8 cellular contexts compared by ENCODE assay signal in the genomic region with DNA sequence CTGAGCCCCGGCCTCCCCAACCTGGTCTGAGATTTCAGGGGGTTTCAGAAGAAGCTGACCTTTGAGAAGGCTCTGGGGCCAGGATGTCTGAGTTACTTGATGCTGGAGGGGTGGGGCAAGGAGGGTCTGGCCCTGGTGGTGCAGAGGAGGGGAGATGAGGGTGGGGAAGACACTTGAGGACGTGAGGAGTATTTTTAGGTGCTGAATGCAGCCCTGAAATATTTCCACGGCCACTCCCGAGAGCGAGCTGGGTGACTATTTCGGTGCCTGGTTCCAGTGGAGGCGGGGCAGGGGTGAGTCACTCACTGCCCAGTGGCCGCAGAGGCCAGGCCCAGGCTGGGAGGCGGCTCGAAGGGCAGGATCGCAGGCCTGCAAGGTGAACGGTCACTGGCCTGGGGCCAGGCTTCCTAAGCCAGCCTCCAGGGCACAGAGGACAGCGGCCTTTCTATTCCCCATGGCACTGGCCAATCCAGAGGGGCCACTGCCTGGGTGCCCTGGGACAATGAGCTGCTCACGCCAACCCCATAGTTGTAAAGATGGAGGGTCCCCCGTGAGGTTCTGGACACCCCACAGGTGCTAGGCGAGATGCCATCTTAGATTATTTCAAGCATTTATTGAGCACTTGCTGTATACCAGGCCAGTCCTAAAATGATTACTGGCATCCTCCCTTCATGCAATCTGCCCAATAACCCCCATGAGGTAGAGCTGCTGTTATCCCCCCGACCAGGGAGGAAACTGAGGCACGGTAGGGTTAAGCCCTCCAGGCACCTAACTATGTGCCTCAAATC. TPM values are rescaled to one million over a fixed set of nuclear protein-coding genes. Genes with fewer than 3 reads are reported as not detected.
DNase-seq lines count a peak whose midpoint lies in the region; ATAC-seq and TF ChIP-seq lines count a peak whose summit lies in the region.

No MANE protein-coding gene starts in this region.

- no peaks in the 10 kb centered on the region for H3K9me3 ChIP-seq in HCT116 (ENCODE audit: control insufficient read depth in 1 of 2, insufficient read depth in 1 of 2, low read depth in 1 of 2, low read length in 2 of 2)
- H3K9me3 ChIP-seq in smooth muscle cell (replicated peaks; ENCODE audit: low read depth) = no peaks in the 10 kb centered on the region

- peak overlapping the region; percentile 64 for H3K27ac Mint-ChIP-seq in activated T-helper 2 cell treated with anti-CD3 and anti-CD28 coated beads, Interferon-gamma antibody, Interleukin-2, Interleukin-4, amounts not matched to agents 10 μg/mL and 5 μg/mL and 100 μg/mL, durations not matched to agents 14 hours and 24 hours and 36 hours
- no peak overlapping the region for H3K27ac Mint-ChIP-seq in activated CD4-positive, alpha-beta T cell treated with anti-CD3 and anti-CD28 coated beads, Interleukin-2, amount 10 ng/mL, durations not matched to agents 7 days and 5 days

- peaks cover 34% of the 10 kb centered on the region for H3K4me1 Mint-ChIP-seq in activated T-helper 2 cell treated with anti-CD3 and anti-CD28 coated beads, Interferon-gamma antibody, Interleukin-2, Interleukin-4, amounts not matched to agents 10 μg/mL and 5 μg/mL and 100 μg/mL, durations not matched to agents 14 hours and 24 hours and 36 hours (ENCODE audit: low read depth)
- peaks cover 53% of the 10 kb centered on the region for H3K4me1 Mint-ChIP-seq in activated CD4-positive, alpha-beta T cell treated with anti-CD3 and anti-CD28 coated beads, Interleukin-2, amount 10 ng/mL, durations not matched to agents 7 days and 5 days

- peaks cover 58% of the 10 kb centered on the region for H3K36me3 Mint-ChIP-seq in activated T-helper 2 cell treated with anti-CD3 and anti-CD28 coated beads, Interferon-gamma antibody, Interleukin-2, Interleukin-4, amounts not matched to agents 10 μg/mL and 5 μg/mL and 100 μg/mL, durations not matched to agents 14 hours and 24 hours and 36 hours (ENCODE audit: low read depth)
- H3K36me3 Mint-ChIP-seq in activated CD4-positive, alpha-beta T cell treated with anti-CD3 and anti-CD28 coated beads, Interleukin-2, amount 10 ng/mL, durations not matched to agents 7 days and 5 days (ENCODE audit: low read depth) = peaks cover 17% of the 10 kb centered on the region

- no peak overlapping the region for H3K4me3 Mint-ChIP-seq in activated T-helper 2 cell treated with anti-CD3 and anti-CD28 coated beads, Interferon-gamma antibody, Interleukin-2, Interleukin-4, amounts not matched to agents 10 μg/mL and 5 μg/mL and 100 μg/mL, durations not matched to agents 14 hours and 24 hours and 36 hours (ENCODE audit: low read depth)
- no peak overlapping the region for H3K4me3 Mint-ChIP-seq in activated CD4-positive, alpha-beta T cell treated with anti-CD3 and anti-CD28 coated beads, Interleukin-2, amount 10 ng/mL, durations not matched to agents 7 days and 5 days

- WGBS in smooth muscle cell (ENCODE audit: low lambda C conversion rate) = 45% methylated on average over 17 of the region's 18 CpGs

- BruUV-seq in HCT116 (replicated peaks; lab: Mats Ljungman, UMichigan) = no TSS peak

- CTCF ChIA-PET in HCT116 (lab: Charles Lee) = interaction anchor here (1.8 kb wide), 1 partner anchor 22 kb away, joined by 8 read pairs; no protein-coding TSS in a partner anchor
- CTCF ChIA-PET in activated CD4-positive, alpha-beta T cell treated with anti-CD3 and anti-CD28 coated beads, Interleukin-2, amount 10 ng/mL, durations not matched to agents 7 days and 5 days (lab: Charles Lee) = interaction anchor here (1.8 to 7.8 kb wide), 3 partner anchors 9 to 21 kb away, joined by 9 to 98 read pairs (median 29); partner anchors contain the start of genes JUND and LSM4

- DNase-seq in HCT116 (ENCODE audit: low read depth, low spot score) (no peak), left cardiac atrium (peak; percentile 90), smooth muscle cell (lab: John Stamatoyannopoulos, UW; ENCODE audit: unreplicated experiment) (no peak), H4 (ENCODE audit: low spot score) (no peak), 8988T (no peak)
- DNase-seq in activated T-helper 2 cell treated with anti-CD3 and anti-CD28 coated beads, Interferon-gamma antibody, Interleukin-2, Interleukin-4, amounts not matched to agents 10 μg/mL and 5 μg/mL and 100 μg/mL, durations not matched to agents 14 hours and 24 hours and 36 hours (ENCODE audit: low spot score) = no peak
- DNase-seq in activated CD4-positive, alpha-beta T cell treated with anti-CD3 and anti-CD28 coated beads, Interleukin-2, amount 10 ng/mL, durations not matched to agents 7 days and 5 days = no peak

- no peak for TF ChIP-seq POLR2A in HCT116 (IDR thresholded peaks at IDR 0.05; ENCODE audit: borderline replicate concordance, extremely low read depth, insufficient read depth, insufficient read length)

- H3K27me3 ChIP-seq in HCT116 (ENCODE audit: insufficient read depth, low read length) (no peaks in the 10 kb centered on the region), smooth muscle cell (ENCODE audit: low read depth) (no peaks in the 10 kb centered on the region)

- no peak for TF ChIP-seq RAD21 in HCT116 (IDR thresholded peaks at IDR 0.05; ENCODE audit: low read depth)

- H3K9ac ChIP-seq in HCT116 (ENCODE audit: low read length) = peak overlapping the region; percentile 64
- no peak overlapping the region for H3K9ac ChIP-seq in smooth muscle cell (ENCODE audit: low read depth)

- intact Hi-C loops in HCT116 (cut with micrococcal nuclease) (no loop called here), left cardiac atrium (cut with DNase I) (no loop called here)
- intact Hi-C loops in activated T-helper 2 cell treated with anti-CD3 and anti-CD28 coated beads, Interferon-gamma antibody, Interleukin-2, Interleukin-4, amounts not matched to agents 10 μg/mL and 5 μg/mL and 100 μg/mL, durations not matched to agents 14 hours and 24 hours and 36 hours (cut with micrococcal nuclease) = no loop called here

- RAD21 ChIA-PET in HCT116 (lab: Charles Lee; ENCODE audit: low non-redundant PET in 1 of 2, low total read pairs in 2 of 2, uncharacterized antibody in 2 of 2, unreplicated experiment in 2 of 2) = interaction anchor here in 1 of 2 experiments (0.8 kb wide), 1 partner anchor 9 kb away, joined by 3 read pairs; no protein-coding TSS in a partner anchor

- H4K20me1 ChIP-seq in HCT116 (ENCODE audit: insufficient read depth) = no peaks in the 10 kb centered on the region
- no peaks in the 10 kb centered on the region for H4K20me1 ChIP-seq in smooth muscle cell (ENCODE audit: low read depth)

- peak overlapping the region; percentile 67 for H3K27ac ChIP-seq in HCT116 (ENCODE audit: low read depth, low read length)
- peak overlapping the region; percentile 56 for H3K27ac ChIP-seq in smooth muscle cell (ENCODE audit: low read depth)

- ATAC-seq in HCT116 = peak; percentile 56
- peak; percentile 27 to 69 for ATAC-seq in left cardiac atrium
- ATAC-seq in GM18511 (IDR thresholded peaks at IDR 0.05; ENCODE audit: unreplicated experiment) = no peak

- no peaks in the 10 kb centered on the region for H3K27me3 Mint-ChIP-seq in activated T-helper 2 cell treated with anti-CD3 and anti-CD28 coated beads, Interferon-gamma antibody, Interleukin-2, Interleukin-4, amounts not matched to agents 10 μg/mL and 5 μg/mL and 100 μg/mL, durations not matched to agents 14 hours and 24 hours and 36 hours (ENCODE audit: low read depth)
- no peaks in the 10 kb centered on the region for H3K27me3 Mint-ChIP-seq in activated CD4-positive, alpha-beta T cell treated with anti-CD3 and anti-CD28 coated beads, Interleukin-2, amount 10 ng/mL, durations not matched to agents 7 days and 5 days

- POLR2A ChIA-PET in HCT116 (lab: Charles Lee) = interaction anchor here (1.1 to 2.9 kb wide), 4 partner anchors 9 to 22 kb away, joined by 5 to 26 read pairs (median 16); partner anchors contain the start of genes JUND and LSM4
- POLR2A ChIA-PET in activated CD4-positive, alpha-beta T cell treated with anti-CD3 and anti-CD28 coated beads, Interleukin-2, amount 10 ng/mL, durations not matched to agents 7 days and 5 days (lab: Charles Lee) = interaction anchor here (4.5 kb wide), 1 partner anchor 21 kb away, joined by 128 read pairs; the partner anchor contains the start of gene JUND

- H3K4me2 ChIP-seq in HCT116 (ENCODE audit: low read length) (peak overlapping the region; percentile 85), smooth muscle cell (no peak overlapping the region)

- H2AFZ ChIP-seq in HCT116 (ENCODE audit: low read depth, low read length, poor library complexity, severe bottlenecking) = no peak overlapping the region
- no peak overlapping the region for H2AFZ ChIP-seq in smooth muscle cell (ENCODE audit: low read depth)

- H3F3A ChIP-seq in smooth muscle cell (ENCODE audit: low read depth) = peaks cover 7% of the 10 kb centered on the region

- no peaks in the 10 kb centered on the region for H3K79me2 ChIP-seq in HCT116 (ENCODE audit: insufficient read depth, low read length)
- H3K79me2 ChIP-seq in smooth muscle cell (ENCODE audit: low read depth) = no peaks in the 10 kb centered on the region

- no peak for TF ChIP-seq CTCF in HCT116 (IDR thresholded peaks at IDR 0.05 in 2 of 3, conservative IDR thresholded peaks at IDR 0.05 in 1 of 3; ENCODE audit: borderline replicate concordance in 1 of 3, insufficient read depth in 1 of 3, low read depth in 2 of 3, low read length in 2 of 3)
- TF ChIP-seq CTCF in smooth muscle cell (IDR thresholded peaks at IDR 0.05; ENCODE audit: borderline replicate concordance, insufficient read depth, poor library complexity, severe bottlenecking) = no peak

- peaks cover 59 to 86% of the 10 kb centered on the region in 2 experiments for H3K4me1 ChIP-seq in HCT116 (ENCODE audit: control insufficient read depth in 1 of 2, insufficient read depth in 2 of 2, low read length in 2 of 2)
- peaks cover 16% of the 10 kb centered on the region for H3K4me1 ChIP-seq in smooth muscle cell (ENCODE audit: low read depth)

- H3K36me3 ChIP-seq in HCT116 (ENCODE audit: control insufficient read depth in 1 of 2, insufficient read depth in 2 of 2, low read length in 2 of 2) = peaks cover 2 to 3% of the 10 kb centered on the region in 2 experiments; a peak in 2 of 4 replicates
- no peaks in the 10 kb centered on the region for H3K36me3 ChIP-seq in smooth muscle cell (ENCODE audit: low read depth)

- no peaks in the 10 kb centered on the region for H3K9me3 Mint-ChIP-seq in activated T-helper 2 cell treated with anti-CD3 and anti-CD28 coated beads, Interferon-gamma antibody, Interleukin-2, Interleukin-4, amounts not matched to agents 10 μg/mL and 5 μg/mL and 100 μg/mL, durations not matched to agents 14 hours and 24 hours and 36 hours
- peaks cover 2% of the 10 kb centered on the region for H3K9me3 Mint-ChIP-seq in activated CD4-positive, alpha-beta T cell treated with anti-CD3 and anti-CD28 coated beads, Interleukin-2, amount 10 ng/mL, durations not matched to agents 7 days and 5 days

- no peaks in the 10 kb centered on the region for H3K9me2 ChIP-seq in HCT116 (ENCODE audit: insufficient read depth)

- peak overlapping the region in 1 of 2 experiments; percentile 34; a peak in 2 of 4 replicates for H3K4me3 ChIP-seq in HCT116 (replicated peaks in 1 of 2; ENCODE audit: low read depth in 1 of 2, low read length in 2 of 2)
- H3K4me3 ChIP-seq in smooth muscle cell = no peak overlapping the region

RNA-seq across cellular contexts. Expression of gene JUND, which starts 19.7 kb away (rescaled TPM):
- total RNA-seq in HCT116 (2021; ENCODE audit: unreplicated experiment) = 221 TPM
- polyA plus RNA-seq in HCT116 (2012) = 179 and 285 TPM in 2 replicates
- 462 and 464 TPM in 2 replicates for total RNA-seq in activated T-helper 2 cell treated with anti-CD3 and anti-CD28 coated beads, Interferon-gamma antibody, Interleukin-2, Interleukin-4, amounts not matched to agents 10 μg/mL and 5 μg/mL and 100 μg/mL, durations not matched to agents 14 hours and 24 hours and 36 hours
- total RNA-seq in left cardiac atrium = 100 to 1,000 TPM; 122 to 169 TPM
- 79.9 and 164 TPM in 2 replicates for total RNA-seq in smooth muscle cell
- 464 and 497 TPM in 2 replicates for polyA plus RNA-seq in smooth muscle cell
- total RNA-seq in H4 (2014; rRNA removed; shearing (Covaris generic)) = 29.1 and 86.4 TPM in 2 replicates
- total RNA-seq in activated CD4-positive, alpha-beta T cell treated with anti-CD3 and anti-CD28 coated beads, Interleukin-2, amount 10 ng/mL, durations not matched to agents 7 days and 5 days = 100 to 1,000 TPM; 343 to 347 TPM

RNA-seq across cellular contexts. Expression of gene LSM4, which starts 21.8 kb away (rescaled TPM):
- total RNA-seq in HCT116 (2021; ENCODE audit: unreplicated experiment) = 400 TPM
- 263 and 315 TPM in 2 replicates for polyA plus RNA-seq in HCT116 (2012)
- 198 and 208 TPM in 2 replicates for total RNA-seq in activated T-helper 2 cell treated with anti-CD3 and anti-CD28 coated beads, Interferon-gamma antibody, Interleukin-2, Interleukin-4, amounts not matched to agents 10 μg/mL and 5 μg/mL and 100 μg/mL, durations not matched to agents 14 hours and 24 hours and 36 hours
- total RNA-seq in left cardiac atrium = 10 to 100 TPM; 68.9 to 79.0 TPM
- 116 and 121 TPM in 2 replicates for total RNA-seq in smooth muscle cell
- polyA plus RNA-seq in smooth muscle cell = 156 and 177 TPM in 2 replicates
- total RNA-seq in H4 (2014; rRNA removed; shearing (Covaris generic)) = 349 and 397 TPM in 2 replicates
- 100 to 1,000 TPM; 156 to 181 TPM for total RNA-seq in activated CD4-positive, alpha-beta T cell treated with anti-CD3 and anti-CD28 coated beads, Interleukin-2, amount 10 ng/mL, durations not matched to agents 7 days and 5 days

RNA-seq across cellular contexts. Expression of gene IQCN, which starts 26.9 kb away (rescaled TPM):
- 4.8 TPM for total RNA-seq in HCT116 (2021; ENCODE audit: unreplicated experiment)
- 1.9 and 2.7 TPM in 2 replicates for polyA plus RNA-seq in HCT116 (2012)
- total RNA-seq in activated T-helper 2 cell treated with anti-CD3 and anti-CD28 coated beads, Interferon-gamma antibody, Interleukin-2, Interleukin-4, amounts not matched to agents 10 μg/mL and 5 μg/mL and 100 μg/mL, durations not matched to agents 14 hours and 24 hours and 36 hours = 2.9 and 3.3 TPM in 2 replicates
- total RNA-seq in left cardiac atrium = 1 to 10 TPM in 1 of 2 donors, under 1 TPM in 1; 0.91 to 1.3 TPM
- total RNA-seq in smooth muscle cell = 3.9 and 4.9 TPM in 2 replicates
- polyA plus RNA-seq in smooth muscle cell = 2.5 and 5.8 TPM in 2 replicates
- 0.62 and 1.0 TPM in 2 replicates for total RNA-seq in H4 (2014; rRNA removed; shearing (Covaris generic))
- 1 to 10 TPM; 6.3 to 7.2 TPM for total RNA-seq in activated CD4-positive, alpha-beta T cell treated with anti-CD3 and anti-CD28 coated beads, Interleukin-2, amount 10 ng/mL, durations not matched to agents 7 days and 5 days

RNA-seq across cellular contexts. Expression of gene PGPEP1, which starts 39.3 kb away (rescaled TPM):
- 30.9 TPM for total RNA-seq in HCT116 (2021; ENCODE audit: unreplicated experiment)
- polyA plus RNA-seq in HCT116 (2012) = 22.4 and 23.8 TPM in 2 replicates
- 24.9 and 29.4 TPM in 2 replicates for total RNA-seq in activated T-helper 2 cell treated with anti-CD3 and anti-CD28 coated beads, Interferon-gamma antibody, Interleukin-2, Interleukin-4, amounts not matched to agents 10 μg/mL and 5 μg/mL and 100 μg/mL, durations not matched to agents 14 hours and 24 hours and 36 hours
- 10 to 100 TPM; 27.5 to 34.7 TPM for total RNA-seq in left cardiac atrium
- total RNA-seq in smooth muscle cell = 11.1 and 11.7 TPM in 2 replicates
- polyA plus RNA-seq in smooth muscle cell = 4.5 and 8.7 TPM in 2 replicates
- total RNA-seq in H4 (2014; rRNA removed; shearing (Covaris generic)) = 2.9 and 12.1 TPM in 2 replicates
- total RNA-seq in activated CD4-positive, alpha-beta T cell treated with anti-CD3 and anti-CD28 coated beads, Interleukin-2, amount 10 ng/mL, durations not matched to agents 7 days and 5 days = 10 to 100 TPM; 24.1 to 24.8 TPM
